In the genomic region with DNA sequence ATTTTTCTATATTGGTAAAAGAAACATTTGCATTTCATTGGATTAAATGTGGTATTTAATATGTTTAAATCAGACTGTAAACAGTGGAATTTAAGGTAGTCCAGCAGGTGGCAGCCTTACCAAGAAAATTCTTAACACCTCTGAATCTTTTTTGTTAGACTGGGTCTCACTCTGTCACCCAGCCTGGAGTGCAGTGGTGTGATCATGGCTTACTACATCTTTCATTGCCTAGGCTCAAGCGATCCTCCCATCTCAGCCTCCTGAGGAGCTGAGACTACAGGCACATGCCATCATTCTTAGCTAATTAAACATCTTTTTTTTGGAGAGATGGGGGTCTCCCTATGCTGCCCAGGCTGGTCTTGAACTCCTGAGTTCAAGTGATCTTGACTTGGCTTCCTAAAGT, we compare ENCODE assay signal across 8 cellular contexts.
A peak's percentile ranks its signal among the peaks of the same experiment; 100 is the strongest.
DNase-seq lines count a peak whose midpoint lies in the region; ATAC-seq and TF ChIP-seq lines count a peak whose summit lies in the region.

No MANE protein-coding gene starts in this region.

- no peak for TF ChIP-seq POLR2A in NB4 (IDR thresholded peaks at IDR 0.05; ENCODE audit: extremely low read depth, insufficient read length)

- peak; percentile 31 for TF ChIP-seq CTCF in NB4 (IDR thresholded peaks at IDR 0.05; ENCODE audit: low read depth, low read length)

- no peak overlapping the region for H3K4me3 ChIP-seq in NB4 (ENCODE audit: low read depth, low read length)

- no peak for ATAC-seq in GM18517 (IDR thresholded peaks at IDR 0.05; ENCODE audit: unreplicated experiment)

- DNase-seq in SIG-M5 treated with dmso at 0.1 percent for 504 hours (lab: John Stamatoyannopoulos, UW; ENCODE audit: unreplicated experiment) (peak; percentile 59), SIG-M5 (lab: John Stamatoyannopoulos, UW) (no peak), NB4 (ENCODE audit: low read depth) (peak; percentile 57), T-helper 1 cell (peak in 4 of 5 donors; percentile 8 to 35 (median 16)), cerebellum (ENCODE audit: low spot score) (peak; percentile 17), lung microvascular endothelial cell (ENCODE audit: low read depth in 2 of 2) (peak; percentile 56 to 69), stromal cell of bone marrow (ENCODE audit: low read depth) (peak; percentile 17)
